19 cellular contexts compared by ENCODE assay signal in the genomic region with DNA sequence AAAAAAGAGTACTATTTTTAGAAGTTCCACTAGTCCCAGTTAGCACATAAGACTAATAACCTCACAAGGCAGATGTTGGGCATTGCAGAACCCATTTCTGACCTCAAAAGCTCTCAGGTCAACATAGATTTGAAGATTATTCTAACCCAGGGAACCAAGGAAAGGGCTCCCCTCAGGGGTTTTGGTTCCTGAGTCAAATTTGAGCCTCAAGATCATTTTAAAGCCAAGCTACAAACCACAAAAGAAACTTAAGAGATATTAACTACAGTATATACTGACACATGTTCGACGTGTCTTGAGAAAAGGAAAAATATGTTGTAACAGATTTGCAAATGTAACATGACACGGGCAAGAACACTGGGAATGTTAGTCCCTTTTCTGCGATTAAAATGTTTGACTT.
DNase-seq lines count a peak whose midpoint lies in the region; ATAC-seq and TF ChIP-seq lines count a peak whose summit lies in the region.
"Had no signal": no experiment of that assay in that cellular context is flagged by ENCODE, and none has a peak within 500 bp of the region (broad histone marks: within the 10 kb centered on the region; RNA-seq: fewer than 3 reads in every experiment).

No MANE protein-coding gene starts in this region.

- H3K27me3 ChIP-seq in HL-60 (ENCODE audit: insufficient read depth, poor library complexity, severe bottlenecking), result no peaks in the 10 kb centered on the region

- H3K4me3 ChIP-seq in HL-60 (replicated peaks; ENCODE audit: insufficient read depth, low read length), result no peak overlapping the region

- no peak for TF ChIP-seq CTCF in HL-60 (IDR thresholded peaks at IDR 0.05; ENCODE audit: insufficient read depth, low read length)

- peak in 1 of 2 experiments; percentile 37 for DNase-seq in HL-60 (ENCODE audit: low read depth in 1 of 2, low spot score in 1 of 2)
- DNase-seq in OCI-M1 (lab: John Stamatoyannopoulos, UW), result peak; percentile 74
- peak; percentile 74 for DNase-seq in fibroblast of peridontal ligament (ENCODE audit: extremely low read depth)
- DNase-seq in stromal cell of bone marrow (ENCODE audit: low read depth), result peak; percentile 63
- no peak for DNase-seq in DMS153 (lab: John Stamatoyannopoulos, UW)
- no peak for DNase-seq in anterior cingulate cortex (lab: John Stamatoyannopoulos, UW)
- DNase-seq: activated CD4-positive, alpha-beta T cell treated with anti-CD3 and anti-CD28 coated beads, Interleukin-2, amount 50 U/mL, for 1 hour; CD8-positive, alpha-beta memory T cell; DMS79 treated with DMSO at 0.1 percent for 48 hours; hypothalamus; MM.1S; NCI-H187; NCI-H526 treated with DMSO at 0.1 percent for 48 hours; stimulated activated CD4-positive, alpha-beta T cell treated with anti-CD3 and anti-CD28 coated beads, Interleukin-1b, Interleukin-23, amount 100 ng/mL, for 48 hours had no signal

- no peak for ATAC-seq in GM21723 (IDR thresholded peaks at IDR 0.05; ENCODE audit: unreplicated experiment)
- ATAC-seq: activated naive CD4-positive, alpha-beta T cell treated with anti-CD3 and anti-CD28 coated beads, Interleukin-2, amount 50 U/mL, for 72 hours; HepG2; Right ventricle myocardium inferior; stimulated activated effector memory CD8-positive, alpha-beta T cell treated with anti-CD3 and anti-CD28 coated beads, Interleukin-12 subunit alpha, Interleukin-12 subunit beta, amount 100 ng/mL, for 72 hours had no signal

- peak overlapping the region; percentile 67 for H3K27ac ChIP-seq in HL-60 (replicated peaks)

Comparison
In these comparisons a context has a peak if more than half of its experiments do, and no peak if none do; other contexts are left out.
1. DNase-seq: peak in OCI-M1 (single experiment), fibroblast of peridontal ligament (single experiment) and stromal cell of bone marrow (single experiment); none in DMS153 (single experiment) and anterior cingulate cortex (0 of 58).